Comparison of ENCODE assay signal across 13 cellular contexts in genomic region chr5:176629317-176629852, GRCh38. TPM values are rescaled to one million over a fixed set of nuclear protein-coding genes. Genes with fewer than 3 reads are reported as not detected.
DNase-seq lines count a peak whose midpoint lies in the region; ATAC-seq and TF ChIP-seq lines count a peak whose summit lies in the region.
"Had no signal": no experiment of that assay in that cellular context is flagged by ENCODE, and none has a peak within 500 bp of the region (broad histone marks: within the 10 kb centered on the region; RNA-seq: fewer than 3 reads in every experiment).

No MANE protein-coding gene starts in this region.

- H3K27me3 ChIP-seq in ACC112 (ENCODE audit: insufficient read depth, low read length) (peaks cover 66% of the 10 kb centered on the region), HUES64 (ENCODE audit: insufficient read depth, low read length) (peaks cover 64% of the 10 kb centered on the region)

- WGBS in HUES64, result 5% methylated on average over 34 of the region's 34 CpGs

- H3K4me3 ChIP-seq in ACC112 (ENCODE audit: low read depth, low read length) (peak overlapping the region; percentile 71; the same call in 1 of the 2 replicates), HUES64 (ENCODE audit: low read length) (peak overlapping the region; percentile 77), coronary artery (peak overlapping the region; percentile 63)
- H3K4me3 ChIP-seq: lung had no signal

- H2AFZ ChIP-seq in ACC112 (ENCODE audit: low read length, unreplicated experiment), result no peak overlapping the region

- H3K9ac ChIP-seq in HUES64 (ENCODE audit: low read depth, low read length), result no peak overlapping the region; the same call in 1 of the 2 replicates

- in situ Hi-C loops in KBM-7 (cut with MboI; ENCODE audit: low pct_unique_long_range_greater_than_20kb, low sequenced_read_pairs), result no loop called here

- H3K4me1 ChIP-seq in ACC112 (ENCODE audit: control insufficient read depth, insufficient read depth, low read length, unreplicated experiment) (peaks cover 4% of the 10 kb centered on the region), HUES64 (ENCODE audit: insufficient read depth, low read length) (peaks cover 17% of the 10 kb centered on the region)

- peaks cover 4% of the 10 kb centered on the region for H3K4me1 Mint-ChIP-seq in mesothelial cell of epicardium

- H3K27me3 Mint-ChIP-seq in mesothelial cell of epicardium (ENCODE audit: low read depth), result peaks cover 94% of the 10 kb centered on the region

- no peak overlapping the region for H3K27ac Mint-ChIP-seq in mesothelial cell of epicardium

- TF ChIP-seq CTCF in coronary artery (IDR thresholded peaks at IDR 0.05) (no peak), mesothelial cell of epicardium (IDR thresholded peaks at IDR 0.05; ENCODE audit: unreplicated experiment) (no peak)

- DNase-seq in coronary artery (ENCODE audit: low spot score) (no peak), mesothelial cell of epicardium (ENCODE audit: low spot score in 2 of 2, unreplicated experiment in 2 of 2) (no peak), KBM-7 (no peak)
- DNase-seq in effector CD4-positive, alpha-beta T cell, result no peak
- DNase-seq: DMS79, heart right ventricle, MM.1S had no signal

- no peaks in the 10 kb centered on the region for H3K79me2 ChIP-seq in ACC112 (ENCODE audit: control insufficient read depth, insufficient read depth, low read length, unreplicated experiment)

- no peaks in the 10 kb centered on the region for H3K36me3 ChIP-seq in ACC112 (ENCODE audit: insufficient read depth, low read length)
- H3K36me3 ChIP-seq in HUES64 (ENCODE audit: insufficient read depth, low read length), result no peaks in the 10 kb centered on the region
- H3K36me3 ChIP-seq: heart right ventricle had no signal

- ATAC-seq in activated CD4-positive, CD25-positive, alpha-beta regulatory T cell treated with anti-CD3 and anti-CD28 coated beads, Interleukin-2, amount 50 U/mL, for 24 hours, result no peak
- no peak for ATAC-seq in GM18519 (IDR thresholded peaks at IDR 0.05; ENCODE audit: low FRiP score, unreplicated experiment)

- H3K9me3 Mint-ChIP-seq in mesothelial cell of epicardium, result no peaks in the 10 kb centered on the region

- peak overlapping the region; percentile 37 for H3K4me3 Mint-ChIP-seq in mesothelial cell of epicardium

- no peaks in the 10 kb centered on the region for H3K36me3 Mint-ChIP-seq in mesothelial cell of epicardium

- H3K27ac ChIP-seq in ACC112 (ENCODE audit: low read depth, low read length) (no peak overlapping the region), HUES64 (ENCODE audit: low read depth, low read length) (no peak overlapping the region), coronary artery (no peak overlapping the region)
- H3K27ac ChIP-seq: heart right ventricle had no signal

- no peaks in the 10 kb centered on the region for H3K9me3 ChIP-seq in HUES64 (ENCODE audit: insufficient read depth, low read depth, low read length)
- H3K9me3 ChIP-seq: heart right ventricle had no signal

RNA-seq across cellular contexts. Expression of gene SNCB, which starts 0.9 kb away (rescaled TPM):
- polyA plus RNA-seq in HUES64 (2013, experiment 1 of 2), result 2.8 TPM
- 3.6 TPM for polyA plus RNA-seq in HUES64 (2013, experiment 2 of 2)
- total RNA-seq in mesothelial cell of epicardium, result not detected in 3 replicates
- total RNA-seq: GM12878, lung had no signal
- polyA plus RNA-seq: heart right ventricle had no signal

RNA-seq across cellular contexts. Expression of gene EIF4E1B, which starts 1.1 kb away (rescaled TPM):
- 0.45 TPM for polyA plus RNA-seq in HUES64 (2013, experiment 1 of 2)
- not detected for polyA plus RNA-seq in HUES64 (2013, experiment 2 of 2)
- not detected in 3 replicates for total RNA-seq in mesothelial cell of epicardium
- total RNA-seq: GM12878, heart right ventricle, lung had no signal
- polyA plus RNA-seq: GM12878, heart right ventricle, lung had no signal

RNA-seq across cellular contexts. Expression of gene TSPAN17, which starts 17.9 kb away (rescaled TPM):
- polyA plus RNA-seq in HUES64 (2013, experiment 1 of 2), result 35.9 TPM
- 31.5 TPM for polyA plus RNA-seq in HUES64 (2013, experiment 2 of 2)
- total RNA-seq in mesothelial cell of epicardium, result 47.3 to 51.1 TPM (median 47.3 TPM) in 3 replicates

RNA-seq across cellular contexts. Expression of gene GPRIN1, which starts 19.4 kb away (rescaled TPM):
- polyA plus RNA-seq in HUES64 (2013, experiment 1 of 2), result 12.0 TPM
- 9.7 TPM for polyA plus RNA-seq in HUES64 (2013, experiment 2 of 2)
- total RNA-seq in mesothelial cell of epicardium, result 1.0 to 1.3 TPM (median 1.1 TPM) in 3 replicates
